In the genomic region with DNA sequence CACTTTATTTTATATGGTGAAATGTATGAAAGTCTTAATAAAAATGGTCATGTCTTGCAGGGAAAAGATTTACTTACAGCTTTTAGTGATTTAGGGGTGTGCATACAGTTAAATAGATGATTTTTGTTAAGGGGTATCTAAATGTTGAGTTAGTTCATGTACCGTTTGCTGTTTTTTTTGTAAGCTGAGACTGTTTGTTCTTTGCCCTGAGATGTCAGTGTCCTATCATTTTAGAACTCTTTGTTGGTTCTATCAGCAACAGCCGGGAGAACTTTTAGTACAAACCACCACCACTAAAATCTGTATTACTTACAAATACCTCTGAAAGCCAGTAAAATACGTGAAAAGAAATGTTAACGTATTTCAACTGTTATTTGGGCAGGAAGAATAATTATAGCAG, we compare ENCODE assay signal across 26 cellular contexts.
"Had no signal": no experiment of that assay in that cellular context is flagged by ENCODE, and none has a peak within 500 bp of the region (broad histone marks: within the 10 kb centered on the region; RNA-seq: fewer than 3 reads in every experiment).

No MANE protein-coding gene starts in this region.

- FAIRE-seq: frontal cortex had no signal

- H3K4me3 ChIP-seq: coronary artery, heart right ventricle, left ventricle myocardium inferior, lower lobe of right lung, psoas muscle, spleen, testis, tibial nerve, upper lobe of right lung, vagina had no signal

- DNase-seq: effector CD4-positive, alpha-beta T cell; heart right ventricle; islet precursor cell; left ventricle myocardium inferior; lower lobe of right lung; midbrain; occipital lobe; psoas muscle; retina; spleen; stimulated activated CD4-positive, alpha-beta T cell treated with anti-CD3 and anti-CD28 coated beads, Interleukin-15, amount 100 ng/mL, for 24 hours; stimulated activated CD4-positive, alpha-beta T cell treated with anti-CD3 and anti-CD28 coated beads, Interleukin-1b, Interleukin-23, amount 100 ng/mL, for 48 hours; stimulated activated CD4-positive, alpha-beta T cell treated with anti-CD3 and anti-CD28 coated beads, Interleukin-4, amount 100 ng/mL, for 24 hours; stimulated activated naive B cell treated with anti-CD40 and anti-IgM and Interleukin-4, amounts not matched to agents 10 μg/mL and 1 μg/mL and 100 μg/mL, for 72 hours; stimulated activated naive CD8-positive, alpha-beta T cell treated with anti-CD3 and anti-CD28 coated beads, Interleukin-15, amount 100 ng/mL, for 72 hours; testis; upper lobe of right lung had no signal

- H3K9me3 ChIP-seq: heart right ventricle, left ventricle myocardium inferior, lower lobe of right lung, psoas muscle, spleen, testis, tibial nerve, upper lobe of right lung, vagina had no signal

- ATAC-seq: esophagus mucosa; heart right ventricle; lower lobe of right lung; natural killer cell treated with Interleukin-12 subunit alpha and Interleukin-12 subunit beta and Interleukin-15 and Interleukin-18, amount 100 ng/mL, for 72 hours; psoas muscle; sciatic nerve; stimulated activated naive B cell treated with anti-CD40 and anti-IgM and Interleukin-4, amounts not matched to agents 10 μg/mL and 1 μg/mL and 100 μg/mL, for 72 hours; stimulated activated naive CD8-positive, alpha-beta T cell treated with anti-CD3 and anti-CD28 coated beads, Interleukin-15, amount 100 ng/mL, for 72 hours; upper lobe of right lung had no signal

- H3K4me1 Mint-ChIP-seq: memory B cell; stimulated activated naive CD8-positive, alpha-beta T cell treated with anti-CD3 and anti-CD28 coated beads, Interleukin-15, amount 100 ng/mL, for 72 hours had no signal

- H3K27me3 ChIP-seq: heart right ventricle, spleen, testis, tibial nerve, upper lobe of right lung, vagina had no signal

- H3K9me3 Mint-ChIP-seq: memory B cell; natural killer cell treated with Interleukin-12 subunit alpha and Interleukin-12 subunit beta and Interleukin-15 and Interleukin-18, amount 100 ng/mL, for 72 hours; stimulated activated naive B cell treated with anti-CD40 and anti-IgM and Interleukin-4, amounts not matched to agents 10 μg/mL and 1 μg/mL and 100 μg/mL, for 72 hours; stimulated activated naive CD8-positive, alpha-beta T cell treated with anti-CD3 and anti-CD28 coated beads, Interleukin-15, amount 100 ng/mL, for 72 hours had no signal

- H3K27me3 Mint-ChIP-seq: memory B cell; natural killer cell treated with Interleukin-12 subunit alpha and Interleukin-12 subunit beta and Interleukin-15 and Interleukin-18, amount 100 ng/mL, for 72 hours; stimulated activated naive B cell treated with anti-CD40 and anti-IgM and Interleukin-4, amounts not matched to agents 10 μg/mL and 1 μg/mL and 100 μg/mL, for 72 hours; stimulated activated naive CD8-positive, alpha-beta T cell treated with anti-CD3 and anti-CD28 coated beads, Interleukin-15, amount 100 ng/mL, for 72 hours had no signal

- H3K4me1 ChIP-seq: heart right ventricle, left ventricle myocardium inferior, lower lobe of right lung, parathyroid adenoma, psoas muscle, spleen, testis, tibial nerve, upper lobe of right lung, vagina had no signal

- H3K27ac Mint-ChIP-seq: memory B cell; natural killer cell treated with Interleukin-12 subunit alpha and Interleukin-12 subunit beta and Interleukin-15 and Interleukin-18, amount 100 ng/mL, for 72 hours; stimulated activated naive B cell treated with anti-CD40 and anti-IgM and Interleukin-4, amounts not matched to agents 10 μg/mL and 1 μg/mL and 100 μg/mL, for 72 hours; stimulated activated naive CD8-positive, alpha-beta T cell treated with anti-CD3 and anti-CD28 coated beads, Interleukin-15, amount 100 ng/mL, for 72 hours had no signal

- H3K9ac ChIP-seq: parathyroid adenoma had no signal

- H3K27ac ChIP-seq: coronary artery, heart right ventricle, left ventricle myocardium inferior, lower lobe of right lung, parathyroid adenoma, psoas muscle, spleen, testis, tibial nerve, upper lobe of right lung, vagina had no signal

- H2AFZ ChIP-seq: parathyroid adenoma had no signal

- H3K4me3 Mint-ChIP-seq: memory B cell; natural killer cell treated with Interleukin-12 subunit alpha and Interleukin-12 subunit beta and Interleukin-15 and Interleukin-18, amount 100 ng/mL, for 72 hours; stimulated activated naive B cell treated with anti-CD40 and anti-IgM and Interleukin-4, amounts not matched to agents 10 μg/mL and 1 μg/mL and 100 μg/mL, for 72 hours; stimulated activated naive CD8-positive, alpha-beta T cell treated with anti-CD3 and anti-CD28 coated beads, Interleukin-15, amount 100 ng/mL, for 72 hours had no signal

- H3K79me2 ChIP-seq: parathyroid adenoma had no signal
